In genomic region chr16:74730049-74730683, GRCh38 we compare ENCODE assay signal across 10 cellular contexts. TPM values are rescaled to one million over a fixed set of nuclear protein-coding genes. Genes with fewer than 3 reads are reported as not detected.
DNase-seq lines count a peak whose midpoint lies in the region; ATAC-seq and TF ChIP-seq lines count a peak whose summit lies in the region.
"Had no signal": no experiment of that assay in that cellular context is flagged by ENCODE, and none has a peak within 500 bp of the region (broad histone marks: within the 10 kb centered on the region; RNA-seq: fewer than 3 reads in every experiment).

No MANE protein-coding gene starts in this region.

- TF ChIP-seq CTCF in endodermal cell (conservative IDR thresholded peaks at IDR 0.05): no peak

- peak overlapping the region; percentile 26 for H3K4ac ChIP-seq in neuronal stem cell (ENCODE audit: low read length)

- peak overlapping the region; percentile 65 for H3K27ac Mint-ChIP-seq in endodermal cell
- H3K27ac Mint-ChIP-seq in activated T-helper 1 cell treated with anti-CD3 and anti-CD28 coated beads, Interleukin-12 subunit alpha, Interleukin-12 subunit beta, Interleukin-2, Interleukin-4 antibody, amounts not matched to agents 30 ng/mL and 10 ng/mL and 1 ng/mL, durations not matched to agents 14 hours and 24 hours and 36 hours: no peak overlapping the region
- H3K27ac Mint-ChIP-seq: CD4-positive, alpha-beta T cell had no signal

- peak overlapping the region; percentile 60 for H2BK15ac ChIP-seq in neuronal stem cell (ENCODE audit: low read length)

- H3K4me2 ChIP-seq in neuronal stem cell (ENCODE audit: insufficient read depth, low read length, poor library complexity, severe bottlenecking): no peak overlapping the region

- H3K27me3 ChIP-seq in MG63 (no peaks in the 10 kb centered on the region), endodermal cell (ENCODE audit: control insufficient read depth, insufficient read depth, low read length, poor library complexity, severe bottlenecking) (no peaks in the 10 kb centered on the region), neuronal stem cell (ENCODE audit: control insufficient read depth in 3 of 3, insufficient read depth in 3 of 3, low read depth in 1 of 3, low read length in 3 of 3) (peaks cover 0 to 9% (median 0%) of the 10 kb centered on the region in 3 experiments)

- ATAC-seq in GM18498 (IDR thresholded peaks at IDR 0.05; ENCODE audit: unreplicated experiment): no peak

- peaks cover 20% of the 10 kb centered on the region for H3K4me1 Mint-ChIP-seq in endodermal cell
- H3K4me1 Mint-ChIP-seq in activated T-helper 1 cell treated with anti-CD3 and anti-CD28 coated beads, Interleukin-12 subunit alpha, Interleukin-12 subunit beta, Interleukin-2, Interleukin-4 antibody, amounts not matched to agents 30 ng/mL and 10 ng/mL and 1 ng/mL, durations not matched to agents 14 hours and 24 hours and 36 hours (ENCODE audit: low read depth): peaks cover 4% of the 10 kb centered on the region

- H3K9ac ChIP-seq in endodermal cell (ENCODE audit: extremely low read depth, low read length, poor library complexity, severe bottlenecking) (no peak overlapping the region), neuronal stem cell (ENCODE audit: low read depth, low read length, poor library complexity) (peak overlapping the region; percentile 37)

- H3K9me3 ChIP-seq in MG63 (no peaks in the 10 kb centered on the region), endodermal cell (ENCODE audit: control insufficient read depth, low read length) (peaks cover 10% of the 10 kb centered on the region), neuronal stem cell (replicated peaks in 1 of 2; ENCODE audit: control insufficient read depth in 2 of 2, insufficient read depth in 1 of 2, low read depth in 1 of 2, low read length in 2 of 2) (peaks cover 7% of the 10 kb centered on the region in 2 donors)

- peak; percentile 73 for DNase-seq in ELF-1 (ENCODE audit: low read depth, low spot score)
- peak; percentile 33 for DNase-seq in MG63
- no peak for DNase-seq in endodermal cell
- DNase-seq in neuronal stem cell (ENCODE audit: low spot score): no peak
- no peak for DNase-seq in activated T-helper 1 cell treated with anti-CD3 and anti-CD28 coated beads, Interleukin-12 subunit alpha, Interleukin-12 subunit beta, Interleukin-2, Interleukin-4 antibody, amounts not matched to agents 30 ng/mL and 10 ng/mL and 1 ng/mL, durations not matched to agents 14 hours and 24 hours and 36 hours (ENCODE audit: low spot score)
- DNase-seq in head of caudate nucleus: no peak
- DNase-seq in NCI-H2107 (lab: John Stamatoyannopoulos, UW): no peak
- DNase-seq: CD4-positive, alpha-beta T cell had no signal

- peak overlapping the region; percentile 91 for H3K18ac ChIP-seq in neuronal stem cell (ENCODE audit: low read length)

- peak overlapping the region; percentile 2 for H3K23ac ChIP-seq in neuronal stem cell (ENCODE audit: low read depth, low read length, poor library complexity)

- H3K36me3 ChIP-seq in MG63 (no peaks in the 10 kb centered on the region), endodermal cell (ENCODE audit: control insufficient read depth, insufficient read depth, low read length) (no peaks in the 10 kb centered on the region), neuronal stem cell (replicated peaks in 1 of 2; ENCODE audit: control insufficient read depth in 2 of 2, insufficient read depth in 2 of 2, low read length in 2 of 2) (no peaks in the 10 kb centered on the region)

- no peak overlapping the region for H3K27ac ChIP-seq in endodermal cell (ENCODE audit: low read depth, low read length)
- no peak overlapping the region for H3K27ac ChIP-seq in neuronal stem cell (replicated peaks; ENCODE audit: low read length)

- 85% methylated on average over 6 of the region's 6 CpGs; no CpG with 5 or more reads in 1 of the 2 experiments for WGBS in endodermal cell (ENCODE audit: insufficient coverage in 1 of 2, insufficient read length in 1 of 2), 2 experiments
- no CpG with 5 or more reads among the region's 6 CpGs for WGBS in neuronal stem cell (ENCODE audit: extremely low coverage in 2 of 2, insufficient read length in 2 of 2, insufficient replicate concordance in 1 of 2), 2 donors

- peak overlapping the region; percentile 56 for H2BK5ac ChIP-seq in neuronal stem cell (ENCODE audit: low read length)

- no peak overlapping the region for H3K14ac ChIP-seq in neuronal stem cell (ENCODE audit: low read length)

- peak overlapping the region; percentile 76 for H2AK5ac ChIP-seq in neuronal stem cell (ENCODE audit: low read depth, low read length)

- H4K8ac ChIP-seq in neuronal stem cell (ENCODE audit: low read depth, low read length): no peak overlapping the region

- intact Hi-C loops in activated T-helper 1 cell treated with anti-CD3 and anti-CD28 coated beads, Interleukin-12 subunit alpha, Interleukin-12 subunit beta, Interleukin-2, Interleukin-4 antibody, amounts not matched to agents 30 ng/mL and 10 ng/mL and 1 ng/mL, durations not matched to agents 14 hours and 24 hours and 36 hours (cut with micrococcal nuclease): no loop called here
- intact Hi-C loops in head of caudate nucleus (cut with DNase I): no loop called here

- H4K91ac ChIP-seq in neuronal stem cell (ENCODE audit: low read depth, low read length, poor library complexity): peak overlapping the region; percentile 56

- no peaks in the 10 kb centered on the region for H3K36me3 Mint-ChIP-seq in endodermal cell (ENCODE audit: low read depth)
- H3K36me3 Mint-ChIP-seq in activated T-helper 1 cell treated with anti-CD3 and anti-CD28 coated beads, Interleukin-12 subunit alpha, Interleukin-12 subunit beta, Interleukin-2, Interleukin-4 antibody, amounts not matched to agents 30 ng/mL and 10 ng/mL and 1 ng/mL, durations not matched to agents 14 hours and 24 hours and 36 hours (ENCODE audit: low read depth): peaks cover 2% of the 10 kb centered on the region

- no peaks in the 10 kb centered on the region for H3K79me1 ChIP-seq in neuronal stem cell (ENCODE audit: low read depth, low read length)

- peak overlapping the region; percentile 84 for H2AFZ ChIP-seq in neuronal stem cell (ENCODE audit: low read length)

- no peak overlapping the region for H3K4me3 Mint-ChIP-seq in endodermal cell
- H3K4me3 Mint-ChIP-seq in activated T-helper 1 cell treated with anti-CD3 and anti-CD28 coated beads, Interleukin-12 subunit alpha, Interleukin-12 subunit beta, Interleukin-2, Interleukin-4 antibody, amounts not matched to agents 30 ng/mL and 10 ng/mL and 1 ng/mL, durations not matched to agents 14 hours and 24 hours and 36 hours: no peak overlapping the region
- H3K4me3 Mint-ChIP-seq: CD4-positive, alpha-beta T cell had no signal

- H2BK12ac ChIP-seq in neuronal stem cell (ENCODE audit: low read length): no peak overlapping the region

- H3K4me1 ChIP-seq in endodermal cell (ENCODE audit: control insufficient read depth, insufficient read depth, low read length) (peaks cover 22% of the 10 kb centered on the region), neuronal stem cell (ENCODE audit: control insufficient read depth in 2 of 2, insufficient read depth in 1 of 2, low read depth in 1 of 2, low read length in 2 of 2) (peaks cover 17 to 22% of the 10 kb centered on the region in 2 donors)

- H3K9me3 Mint-ChIP-seq in endodermal cell: peaks cover 11% of the 10 kb centered on the region
- peaks cover 18% of the 10 kb centered on the region for H3K9me3 Mint-ChIP-seq in activated T-helper 1 cell treated with anti-CD3 and anti-CD28 coated beads, Interleukin-12 subunit alpha, Interleukin-12 subunit beta, Interleukin-2, Interleukin-4 antibody, amounts not matched to agents 30 ng/mL and 10 ng/mL and 1 ng/mL, durations not matched to agents 14 hours and 24 hours and 36 hours

- H3K27me3 Mint-ChIP-seq in endodermal cell (ENCODE audit: insufficient read depth): peaks cover 4% of the 10 kb centered on the region
- no peaks in the 10 kb centered on the region for H3K27me3 Mint-ChIP-seq in activated T-helper 1 cell treated with anti-CD3 and anti-CD28 coated beads, Interleukin-12 subunit alpha, Interleukin-12 subunit beta, Interleukin-2, Interleukin-4 antibody, amounts not matched to agents 30 ng/mL and 10 ng/mL and 1 ng/mL, durations not matched to agents 14 hours and 24 hours and 36 hours (ENCODE audit: insufficient read depth)
- H3K27me3 Mint-ChIP-seq: CD4-positive, alpha-beta T cell had no signal

- H2BK120ac ChIP-seq in neuronal stem cell (ENCODE audit: low read depth, low read length): peak overlapping the region; percentile 69

- H3K4me3 ChIP-seq in MG63 (no peak overlapping the region), endodermal cell (ENCODE audit: low read length) (no peak overlapping the region), neuronal stem cell (ENCODE audit: low read length in 2 of 2) (no peak overlapping the region)

RNA-seq across cellular contexts. Expression of gene MLKL, which starts 29.5 kb away (rescaled TPM):
- total RNA-seq in MG63 (2014; rRNA removed; shearing (Covaris generic); ENCODE audit: low replicate concordance): 2.8 and 8.3 TPM in 2 replicates
- 1 to 10 TPM in 1 of 2 donors, under 1 TPM in 1; 0.22 to 1.3 TPM for total RNA-seq in endodermal cell
- polyA plus RNA-seq in endodermal cell (2013, experiment 1 of 2): 0.57 TPM
- 0.62 TPM for polyA plus RNA-seq in endodermal cell (2013, experiment 2 of 2)
- polyA plus RNA-seq in neuronal stem cell (2013, experiment 1 of 2): 0.10 TPM
- 0.01 TPM for polyA plus RNA-seq in neuronal stem cell (2013, experiment 2 of 2)
- 23.9 and 24.0 TPM in 2 replicates for total RNA-seq in activated T-helper 1 cell treated with anti-CD3 and anti-CD28 coated beads, Interleukin-12 subunit alpha, Interleukin-12 subunit beta, Interleukin-2, Interleukin-4 antibody, amounts not matched to agents 30 ng/mL and 10 ng/mL and 1 ng/mL, durations not matched to agents 14 hours and 24 hours and 36 hours

RNA-seq across cellular contexts. Expression of gene FA2H, which starts 44.5 kb away (rescaled TPM):
- not detected in 2 replicates for total RNA-seq in MG63 (2014; rRNA removed; shearing (Covaris generic); ENCODE audit: low replicate concordance)
- total RNA-seq in endodermal cell: 1 to 10 TPM; 2.1 to 2.4 TPM
- 0.39 TPM for polyA plus RNA-seq in endodermal cell (2013, experiment 1 of 2)
- polyA plus RNA-seq in endodermal cell (2013, experiment 2 of 2): 0.50 TPM
- 0.06 TPM for polyA plus RNA-seq in neuronal stem cell (2013, experiment 1 of 2)
- 0.07 TPM for polyA plus RNA-seq in neuronal stem cell (2013, experiment 2 of 2)
- total RNA-seq in activated T-helper 1 cell treated with anti-CD3 and anti-CD28 coated beads, Interleukin-12 subunit alpha, Interleukin-12 subunit beta, Interleukin-2, Interleukin-4 antibody, amounts not matched to agents 30 ng/mL and 10 ng/mL and 1 ng/mL, durations not matched to agents 14 hours and 24 hours and 36 hours: not detected in 2 replicates
- total RNA-seq: CD4-positive, alpha-beta T cell; myocyte had no signal

Comparison
In these comparisons a context has a peak if more than half of its experiments do, and no peak if none do; other contexts are left out.
1. DNase-seq: peak in ELF-1 (single experiment) and MG63 (single experiment); none in endodermal cell (single experiment), neuronal stem cell (single experiment), activated T-helper 1 cell treated with anti-CD3 and anti-CD28 coated beads, Interleukin-12 subunit alpha, Interleukin-12 subunit beta, Interleukin-2, Interleukin-4 antibody, amounts not matched to agents 30 ng/mL and 10 ng/mL and 1 ng/mL, durations not matched to agents 14 hours and 24 hours and 36 hours (single experiment), head of caudate nucleus (0 of 42) and NCI-H2107 (single experiment).